1 cellular context compared by ENCODE assay signal in genomic region chr4:16001484-16001858, GRCh38.
TF ChIP-seq lines count a peak whose summit lies in the region.

No MANE protein-coding gene starts in this region.

TF ChIP-seq in GM23338, 12 proteins besides CTCF, POLR2A, EP300 and RAD21 (continued from another document):
- TF ChIP-seq ZNF462 (CRISPR knock-in tag; IDR thresholded peaks at IDR 0.05), result no peak
- TF ChIP-seq JUNB (IDR thresholded peaks at IDR 0.05; ENCODE audit: unreplicated experiment), result no peak
- no peak for TF ChIP-seq STAT1 (IDR thresholded peaks at IDR 0.05; ENCODE audit: unreplicated experiment)
- no peak for TF ChIP-seq EZH2phosphoT487 (IDR thresholded peaks at IDR 0.05; ENCODE audit: unreplicated experiment)
- TF ChIP-seq, protein P1, sequence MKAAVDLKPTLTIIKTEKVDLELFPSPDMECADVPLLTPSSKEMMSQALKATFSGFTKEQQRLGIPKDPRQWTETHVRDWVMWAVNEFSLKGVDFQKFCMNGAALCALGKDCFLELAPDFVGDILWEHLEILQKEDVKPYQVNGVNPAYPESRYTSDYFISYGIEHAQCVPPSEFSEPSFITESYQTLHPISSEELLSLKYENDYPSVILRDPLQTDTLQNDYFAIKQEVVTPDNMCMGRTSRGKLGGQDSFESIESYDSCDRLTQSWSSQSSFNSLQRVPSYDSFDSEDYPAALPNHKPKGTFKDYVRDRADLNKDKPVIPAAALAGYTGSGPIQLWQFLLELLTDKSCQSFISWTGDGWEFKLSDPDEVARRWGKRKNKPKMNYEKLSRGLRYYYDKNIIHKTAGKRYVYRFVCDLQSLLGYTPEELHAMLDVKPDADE (IDR thresholded peaks at IDR 0.05), result no peak
- no peak for TF ChIP-seq CREB1 (CRISPR knock-in tag; IDR thresholded peaks at IDR 0.05; ENCODE audit: low read depth)
- no peak for TF ChIP-seq POLR2AphosphoS5 (IDR thresholded peaks at IDR 0.05; ENCODE audit: low read depth)
- TF ChIP-seq ZNF114 (CRISPR knock-in tag; IDR thresholded peaks at IDR 0.05), result no peak
- TF ChIP-seq ZNF331 (CRISPR knock-in tag; IDR thresholded peaks at IDR 0.05; ENCODE audit: low read depth), result no peak
